In the genomic region with DNA sequence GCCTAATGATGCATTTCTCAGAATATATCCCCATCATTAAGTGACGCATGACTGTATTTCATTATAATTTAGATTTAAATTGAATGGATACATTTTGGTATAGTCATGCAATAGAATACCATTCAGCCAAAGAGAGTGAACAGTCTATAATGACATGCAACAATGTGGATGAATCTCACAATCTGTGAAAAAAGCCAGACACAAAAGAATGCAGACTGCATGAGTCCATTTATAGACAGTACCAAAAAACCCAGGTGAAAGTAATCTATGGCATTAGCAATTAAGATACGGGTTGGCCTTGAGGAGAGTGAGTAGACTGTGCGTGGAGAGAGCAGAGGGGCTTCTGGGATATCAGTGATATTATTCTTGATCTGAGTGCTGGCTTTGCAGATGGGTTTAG, we compare ENCODE assay signal across 1 cellular context.
TF ChIP-seq lines count a peak whose summit lies in the region.

No MANE protein-coding gene starts in this region.

TF ChIP-seq in IMR-90, 13 proteins besides CTCF, POLR2A, EP300 and RAD21:
- TF ChIP-seq RCOR1 (IDR thresholded peaks at IDR 0.05; ENCODE audit: insufficient replicate concordance, low read length) (no peak), FOS (IDR thresholded peaks at IDR 0.05; ENCODE audit: low read depth, low read length) (no peak), MAFK (IDR thresholded peaks at IDR 0.05; ENCODE audit: low read depth, low read length) (no peak), SMC3 (IDR thresholded peaks at IDR 0.05; ENCODE audit: low read depth, low read length) (no peak), CHD1 (IDR thresholded peaks at IDR 0.05; ENCODE audit: low read depth, low read length) (no peak)
- TF ChIP-seq, protein P1, sequence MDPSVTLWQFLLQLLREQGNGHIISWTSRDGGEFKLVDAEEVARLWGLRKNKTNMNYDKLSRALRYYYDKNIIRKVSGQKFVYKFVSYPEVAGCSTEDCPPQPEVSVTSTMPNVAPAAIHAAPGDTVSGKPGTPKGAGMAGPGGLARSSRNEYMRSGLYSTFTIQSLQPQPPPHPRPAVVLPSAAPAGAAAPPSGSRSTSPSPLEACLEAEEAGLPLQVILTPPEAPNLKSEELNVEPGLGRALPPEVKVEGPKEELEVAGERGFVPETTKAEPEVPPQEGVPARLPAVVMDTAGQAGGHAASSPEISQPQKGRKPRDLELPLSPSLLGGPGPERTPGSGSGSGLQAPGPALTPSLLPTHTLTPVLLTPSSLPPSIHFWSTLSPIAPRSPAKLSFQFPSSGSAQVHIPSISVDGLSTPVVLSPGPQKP (IDR thresholded peaks at IDR 0.05; ENCODE audit: borderline replicate concordance, low read depth, low read length) = no peak
- TF ChIP-seq, protein P2, sequence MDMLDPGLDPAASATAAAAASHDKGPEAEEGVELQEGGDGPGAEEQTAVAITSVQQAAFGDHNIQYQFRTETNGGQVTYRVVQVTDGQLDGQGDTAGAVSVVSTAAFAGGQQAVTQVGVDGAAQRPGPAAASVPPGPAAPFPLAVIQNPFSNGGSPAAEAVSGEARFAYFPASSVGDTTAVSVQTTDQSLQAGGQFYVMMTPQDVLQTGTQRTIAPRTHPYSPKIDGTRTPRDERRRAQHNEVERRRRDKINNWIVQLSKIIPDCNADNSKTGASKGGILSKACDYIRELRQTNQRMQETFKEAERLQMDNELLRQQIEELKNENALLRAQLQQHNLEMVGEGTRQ (IDR thresholded peaks at IDR 0.05; ENCODE audit: low read depth, low read length) = no peak
TF ChIP-seq in IMR-90: peak in this region for 0.
